In genomic region chr2:45117383-45117782, GRCh38 we compare ENCODE assay signal across 18 cellular contexts.
DNase-seq lines count a peak whose midpoint lies in the region; ATAC-seq and TF ChIP-seq lines count a peak whose summit lies in the region.
"Had no signal": no experiment of that assay in that cellular context is flagged by ENCODE, and none has a peak within 500 bp of the region (broad histone marks: within the 10 kb centered on the region; RNA-seq: fewer than 3 reads in every experiment).

No MANE protein-coding gene starts in this region.

- TF ChIP-seq CTCF in right atrium auricular region (IDR thresholded peaks at IDR 0.05) (no peak), heart right ventricle (IDR thresholded peaks at IDR 0.05) (no peak), SK-N-SH (IDR thresholded peaks at IDR 0.05) (no peak)

- intact Hi-C loops in heart right ventricle (cut with DNase I): no loop called here

- H4K20me1 ChIP-seq in SK-N-SH (ENCODE audit: insufficient read depth): no peaks in the 10 kb centered on the region

- H3K27ac ChIP-seq in right atrium auricular region: no peak overlapping the region
- no peak overlapping the region for H3K27ac ChIP-seq in heart right ventricle
- no peak overlapping the region for H3K27ac ChIP-seq in SK-N-SH (ENCODE audit: low read depth in 2 of 2, low read length in 1 of 2)
- H3K27ac ChIP-seq: Peyer's patch, SJCRH30 had no signal

- no peaks in the 10 kb centered on the region for H3K4me1 ChIP-seq in right atrium auricular region
- H3K4me1 ChIP-seq in heart right ventricle: no peaks in the 10 kb centered on the region
- H3K4me1 ChIP-seq in SK-N-SH (ENCODE audit: control insufficient read depth in 1 of 2, insufficient read depth in 2 of 2, low read depth in 1 of 2, low read length in 1 of 2): peaks cover 18 to 20% of the 10 kb centered on the region in 2 experiments; a peak in 3 of 4 replicates
- H3K4me1 ChIP-seq: Peyer's patch had no signal

- POLR2A ChIA-PET in SK-N-SH (lab: Yijun Ruan, JAX): no interaction called here

- H3K4me3 ChIP-seq in right atrium auricular region (no peak overlapping the region), heart right ventricle (no peak overlapping the region), SK-N-SH (ENCODE audit: low read depth in 2 of 2, low read length in 1 of 2) (no peak overlapping the region)
- H3K4me3 ChIP-seq: GM23338, K562, MG63, Peyer's patch, SJCRH30 had no signal

- peak in 1 of 2 experiments; percentile 64; a peak in 1 of 4 replicates for TF ChIP-seq EP300 in SK-N-SH (IDR thresholded peaks at IDR 0.05; ENCODE audit: borderline replicate concordance in 1 of 2, low read depth in 1 of 2, low read length in 1 of 2)

- H3K9me3 ChIP-seq in right atrium auricular region (no peaks in the 10 kb centered on the region), heart right ventricle (peaks cover 0 to 7% (median 0%) of the 10 kb centered on the region in 11 donors), SK-N-SH (no peaks in the 10 kb centered on the region)
- H3K9me3 ChIP-seq: MG63, Peyer's patch, SJCRH30 had no signal

- 65 to 70% methylated on average over 1 of the region's 1 CpG for WGBS in heart right ventricle, 2 donors
- 17% methylated on average over 1 of the region's 1 CpG for WGBS in SK-N-SH (ENCODE audit: low lambda C conversion rate)

- peaks cover 14% of the 10 kb centered on the region for H3F3A ChIP-seq in SK-N-SH (replicated peaks; ENCODE audit: insufficient read depth)

- H3K4me2 ChIP-seq in SK-N-SH: no peak overlapping the region
- H3K4me2 ChIP-seq: GM23338 had no signal

- no peak for TF ChIP-seq RAD21 in SK-N-SH (IDR thresholded peaks at IDR 0.05; ENCODE audit: low read length)

- H3K27me3 ChIP-seq in right atrium auricular region: no peaks in the 10 kb centered on the region
- peaks cover 0 to 4% (median 0%) of the 10 kb centered on the region in 7 donors for H3K27me3 ChIP-seq in heart right ventricle
- H3K27me3 ChIP-seq in SK-N-SH (ENCODE audit: insufficient read depth): no peaks in the 10 kb centered on the region
- H3K27me3 ChIP-seq: MG63, Peyer's patch, SJCRH30 had no signal

- H2AFZ ChIP-seq in SK-N-SH (ENCODE audit: low read depth): no peak overlapping the region
- H2AFZ ChIP-seq: GM23338 had no signal

- peak; percentile 28 for DNase-seq in right atrium auricular region (ENCODE audit: low spot score)
- DNase-seq in heart right ventricle: no peak
- DNase-seq in SK-N-SH: peak; percentile 55
- DNase-seq in iPS-NIHi7 (ENCODE audit: extremely low spot score): peak; percentile 48
- DNase-seq in activated CD4-positive, alpha-beta T cell treated with anti-CD3 and anti-CD28 coated beads, Interleukin-2, amount 50 U/mL, for 4 hours: no peak
- DNase-seq in NCI-H510A treated with DMSO at 0.1 percent for 48 hours (lab: John Stamatoyannopoulos, UW): no peak
- DNase-seq: GF-D8, MG63, NCI-H187 treated with DMSO at 0.1 percent for 48 hours, NCI-H226, NCI-H524, NCI-H774, Peyer's patch, SJCRH30 had no signal

- no peak overlapping the region for H3K9ac ChIP-seq in SK-N-SH

- no peaks in the 10 kb centered on the region for H3K79me2 ChIP-seq in SK-N-SH (ENCODE audit: insufficient read depth)

- CTCF ChIA-PET in SK-N-SH (lab: Yijun Ruan, JAX): interaction anchor here (0.7 to 1.1 kb wide), 2 partner anchors 136 to 228 kb away, joined by 3 read pairs; no protein-coding TSS in a partner anchor

- ATAC-seq in heart right ventricle (no peak), HG02642 (IDR thresholded peaks at IDR 0.05; ENCODE audit: poor library complexity, unreplicated experiment) (no peak)
- ATAC-seq: GM23338, HCT116, K562 had no signal

- H3K9me2 ChIP-seq in SK-N-SH: no peaks in the 10 kb centered on the region

- H3K36me3 ChIP-seq in right atrium auricular region: no peaks in the 10 kb centered on the region
- no peaks in the 10 kb centered on the region for H3K36me3 ChIP-seq in heart right ventricle
- no peaks in the 10 kb centered on the region for H3K36me3 ChIP-seq in SK-N-SH (replicated peaks in 1 of 2; ENCODE audit: control insufficient read depth in 1 of 2, insufficient read depth in 2 of 2, low read length in 1 of 2)
- H3K36me3 ChIP-seq: MG63, Peyer's patch, SJCRH30 had no signal

TF ChIP-seq in SK-N-SH, 30 proteins besides CTCF, POLR2A, EP300 and RAD21:
- TF ChIP-seq CHD2 (IDR thresholded peaks at IDR 0.05; ENCODE audit: low read length, partially characterized antibody) (peak; percentile 66), GATA2 (CRISPR knock-in tag; IDR thresholded peaks at IDR 0.05) (peak; percentile 91), REST (IDR thresholded peaks at IDR 0.05; ENCODE audit: low read depth, low read length) (no peak), JUND (IDR thresholded peaks at IDR 0.05) (no peak), EZH2phosphoT487 (IDR thresholded peaks at IDR 0.05; ENCODE audit: borderline replicate concordance, low read depth) (no peak), TCF12 (IDR thresholded peaks at IDR 0.05) (peak; percentile 46; the same call in 1 of the 2 replicates), POLR2AphosphoS5 (IDR thresholded peaks at IDR 0.05; ENCODE audit: low read depth, low read length) (no peak), RCOR1 (IDR thresholded peaks at IDR 0.05; ENCODE audit: low read length) (peak; percentile 65; the same call in 1 of the 2 replicates)

Comparison
In these comparisons a context has a peak if more than half of its experiments do, and no peak if none do; other contexts are left out.
1. DNase-seq: peak in right atrium auricular region (single experiment), SK-N-SH (single experiment) and iPS-NIHi7 (single experiment); none in heart right ventricle (0 of 2), activated CD4-positive, alpha-beta T cell treated with anti-CD3 and anti-CD28 coated beads, Interleukin-2, amount 50 U/mL, for 4 hours (0 of 2) and NCI-H510A treated with DMSO at 0.1 percent for 48 hours (single experiment).